8 cellular contexts compared by ENCODE assay signal in genomic region chr15:25437751-25438600, GRCh38. TPM values are rescaled to one million over a fixed set of nuclear protein-coding genes. Genes with fewer than 3 reads are reported as not detected.
DNase-seq lines count a peak whose midpoint lies in the region; ATAC-seq and TF ChIP-seq lines count a peak whose summit lies in the region.

No MANE protein-coding gene starts in this region.

- peak overlapping the region; percentile 100 for H3K27ac ChIP-seq in BLaER1
- H3K27ac ChIP-seq in osteoblast (ENCODE audit: low read depth, low read length): peak overlapping the region; percentile 87
- peak overlapping the region; percentile 82 to 100 (median 96) for H3K27ac ChIP-seq in tibial nerve

- no peaks in the 10 kb centered on the region; the same call in 1 of the 2 replicates for H3K27me3 ChIP-seq in BLaER1
- H3K27me3 ChIP-seq in osteoblast (ENCODE audit: insufficient read depth, low read length): no peaks in the 10 kb centered on the region
- no peaks in the 10 kb centered on the region for H3K27me3 ChIP-seq in tibial nerve

- intact Hi-C loops in activated naive CD4-positive, alpha-beta T cell treated with anti-CD3 and anti-CD28 coated beads for 36 hours (cut with micrococcal nuclease): loop anchor here (2.0 to 5.0 kb wide), 4 partner anchors 21 to 1866 kb away; no protein-coding TSS in a partner anchor

- H2AFZ ChIP-seq in osteoblast (ENCODE audit: low read length): peak overlapping the region; percentile 89

- H3K4me1 ChIP-seq in BLaER1 (peaks cover 28% of the 10 kb centered on the region), osteoblast (ENCODE audit: insufficient read depth, low read length) (peaks cover 23% of the 10 kb centered on the region), tibial nerve (peaks cover 0 to 55% (median 21%) of the 10 kb centered on the region in 4 donors)

- peak overlapping the region; percentile 100 for H3K9ac ChIP-seq in BLaER1

- TF ChIP-seq CTCF in osteoblast (IDR thresholded peaks at IDR 0.05; ENCODE audit: extremely low read depth, low read depth, low read length): peak; percentile 25
- TF ChIP-seq CTCF in tibial nerve (IDR thresholded peaks at IDR 0.05): peak; percentile 27 to 53 (median 42)

- TF ChIP-seq POLR2A in tibial nerve (IDR thresholded peaks at IDR 0.05): no peak

- peak; percentile 49 for ATAC-seq in HG03432 (IDR thresholded peaks at IDR 0.05; ENCODE audit: unreplicated experiment)

- H3K4me3 Mint-ChIP-seq in activated naive CD4-positive, alpha-beta T cell treated with anti-CD3 and anti-CD28 coated beads for 36 hours: peak overlapping the region; percentile 88

- no peaks in the 10 kb centered on the region for H3K9me3 Mint-ChIP-seq in activated naive CD4-positive, alpha-beta T cell treated with anti-CD3 and anti-CD28 coated beads for 36 hours

- peak overlapping the region; percentile 100 for H3K4me3 ChIP-seq in BLaER1
- H3K4me3 ChIP-seq in osteoblast (ENCODE audit: insufficient read depth, low read length): peak overlapping the region; percentile 94
- H3K4me3 ChIP-seq in tibial nerve: peak overlapping the region; percentile 71 to 99 (median 88)

- H3K36me3 ChIP-seq in BLaER1 (peaks cover 30% of the 10 kb centered on the region; the same call in 1 of the 2 replicates), osteoblast (ENCODE audit: insufficient read depth, low read length) (no peaks in the 10 kb centered on the region), tibial nerve (no peaks in the 10 kb centered on the region)

- peaks cover 33% of the 10 kb centered on the region for H3K4me1 Mint-ChIP-seq in activated naive CD4-positive, alpha-beta T cell treated with anti-CD3 and anti-CD28 coated beads for 36 hours (ENCODE audit: low read depth)

- peak overlapping the region; percentile 86 for H3K27ac Mint-ChIP-seq in activated naive CD4-positive, alpha-beta T cell treated with anti-CD3 and anti-CD28 coated beads for 36 hours

- H4K20me1 ChIP-seq in BLaER1 (peaks cover 56% of the 10 kb centered on the region), osteoblast (ENCODE audit: insufficient read depth, low read length) (peaks cover 48% of the 10 kb centered on the region)

- peaks cover 63% of the 10 kb centered on the region for H3K79me2 ChIP-seq in osteoblast (ENCODE audit: insufficient read depth, low read length)

- H3K4me2 ChIP-seq in BLaER1 (peak overlapping the region; percentile 85), osteoblast (ENCODE audit: insufficient read depth, low read length) (peak overlapping the region; percentile 97)

- CTCF ChIA-PET in activated naive CD4-positive, alpha-beta T cell treated with anti-CD3 and anti-CD28 coated beads for 36 hours (lab: Charles Lee): no interaction called here

- TF ChIP-seq EP300 in tibial nerve (IDR thresholded peaks at IDR 0.05): no peak

- no peaks in the 10 kb centered on the region for H3K27me3 Mint-ChIP-seq in activated naive CD4-positive, alpha-beta T cell treated with anti-CD3 and anti-CD28 coated beads for 36 hours (ENCODE audit: low read depth)

- peaks cover 12% of the 10 kb centered on the region for H3K36me3 Mint-ChIP-seq in activated naive CD4-positive, alpha-beta T cell treated with anti-CD3 and anti-CD28 coated beads for 36 hours (ENCODE audit: low read depth)

- DNase-seq in GM19238 (ENCODE audit: insufficient read length, low spot score): peak; percentile 37
- peak; percentile 65 for DNase-seq in RPMI8226
- DNase-seq in activated naive CD4-positive, alpha-beta T cell treated with anti-CD3 and anti-CD28 coated beads for 36 hours: peak; percentile 51
- peak; percentile 54 for DNase-seq in globus pallidus (ENCODE audit: low spot score)
- DNase-seq in osteoblast (ENCODE audit: insufficient read length, low spot score, missing footprints): peak; percentile 93
- DNase-seq in tibial nerve (ENCODE audit: low spot score in 2 of 2): peak; percentile 7 to 13

- WGBS in tibial nerve, 2 donors: 1 to 2% methylated on average over 26 to 33 of the region's 68 CpGs

- H3K9me3 ChIP-seq in BLaER1 (peaks cover 33% of the 10 kb centered on the region), osteoblast (ENCODE audit: low read depth, low read length) (no peaks in the 10 kb centered on the region), tibial nerve (no peaks in the 10 kb centered on the region)

RNA-seq across cellular contexts. Expression of gene UBE3A, which starts 0.8 kb away (rescaled TPM):
- 10 to 100 TPM; 85.7 to 92.3 TPM for total RNA-seq in activated naive CD4-positive, alpha-beta T cell treated with anti-CD3 and anti-CD28 coated beads for 36 hours
- total RNA-seq in osteoblast: 91.2 and 94.0 TPM in 2 replicates
- total RNA-seq in tibial nerve: 10 to 100 TPM; 63.0 to 83.0 (median 77.1) TPM

Comparison
In these comparisons a context has a peak if more than half of its experiments do, and no peak if none do; other contexts are left out.
1. Peak in every context shown above with its lines: DNase-seq, ATAC-seq, H3K4me3 ChIP-seq and H3K27ac ChIP-seq.
2. DNase-seq: peak in every context shown above with its lines; median percentile 93 in osteoblast; 65 in RPMI8226; 54 in globus pallidus; 51 in activated naive CD4-positive, alpha-beta T cell treated with anti-CD3 and anti-CD28 coated beads for 36 hours; 37 in GM19238; 10 in tibial nerve.